ENCODE assay signal across 19 cellular contexts in the genomic region with DNA sequence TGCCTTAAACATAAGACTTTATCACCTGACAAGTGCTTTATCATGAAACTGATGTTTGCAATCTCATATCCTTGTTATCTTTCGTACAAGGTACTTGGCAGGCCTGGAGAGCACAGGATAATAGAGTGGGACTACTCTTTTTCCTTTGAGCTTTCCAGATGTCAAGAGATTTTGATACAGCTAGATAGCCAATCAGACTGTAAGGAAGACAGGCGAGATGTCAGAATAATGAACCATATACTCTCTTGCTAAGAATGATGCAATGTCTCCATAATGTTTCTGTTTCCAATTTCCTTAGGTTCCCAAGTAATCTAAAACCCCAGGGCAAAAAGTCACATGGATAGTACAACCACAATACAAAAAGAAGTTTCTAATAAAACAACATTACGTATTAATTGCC.
"Had no signal": no experiment of that assay in that cellular context is flagged by ENCODE, and none has a peak within 500 bp of the region (broad histone marks: within the 10 kb centered on the region; RNA-seq: fewer than 3 reads in every experiment).

No MANE protein-coding gene starts in this region.

- H3K4me3 ChIP-seq: ascending aorta, colonic mucosa, hepatocyte, left lung, lung, pancreas, psoas muscle, right atrium auricular region, thyroid gland, upper lobe of right lung had no signal

- DNase-seq: activated CD4-positive, alpha-beta T cell treated with anti-CD3 and anti-CD28 coated beads, Interleukin-2, amount 10 ng/mL, durations not matched to agents 7 days and 5 days; activated CD4-positive, CD25-positive, alpha-beta regulatory T cell treated with anti-CD3 and anti-CD28 coated beads, Interleukin-2, amount 50 U/mL, for 72 hours; activated CD8-positive, alpha-beta memory T cell treated with anti-CD3 and anti-CD28 coated beads, Interleukin-2, amount 10 ng/mL, durations not matched to agents 7 days and 5 days; activated gamma-delta T cell treated with Interleukin-2 at 50 U/mL for 16 hours; activated T-cell treated with anti-CD3 and anti-CD28 coated beads for 4 hours; colonic mucosa; immature natural killer cell; left lung; natural killer cell; pancreas; stimulated activated CD4-positive, alpha-beta T cell treated with anti-CD3 and anti-CD28 coated beads, Interleukin-12 subunit alpha, Interleukin-12 subunit beta, amount 100 ng/mL, for 4 hours; T-helper 17 cell; thyroid gland; upper lobe of right lung had no signal
